ENCODE assay signal across 20 cellular contexts in genomic region chr7:20062932-20063331, GRCh38.
A peak's percentile ranks its signal among the peaks of the same experiment; 100 is the strongest.
DNase-seq lines count a peak whose midpoint lies in the region; ATAC-seq, FAIRE-seq and TF ChIP-seq lines count a peak whose summit lies in the region.
"Had no signal": no experiment of that assay in that cellular context is flagged by ENCODE, and none has a peak within 500 bp of the region (broad histone marks: within the 10 kb centered on the region; RNA-seq: fewer than 3 reads in every experiment).

No MANE protein-coding gene starts in this region.

- H2BK20ac ChIP-seq in H1 (ENCODE audit: low read length) = no peak overlapping the region

- H2BK5ac ChIP-seq in H1 (ENCODE audit: low read depth, low read length) = no peak overlapping the region

- H2BK15ac ChIP-seq in H1 (ENCODE audit: low read length) = no peak overlapping the region

- H3K14ac ChIP-seq in H1 (ENCODE audit: insufficient read length) = no peak overlapping the region

- H2BK12ac ChIP-seq in H1 (ENCODE audit: low read depth, low read length) = no peak overlapping the region

- H3K36me3 ChIP-seq in SK-N-SH (replicated peaks in 1 of 2; ENCODE audit: control insufficient read depth in 1 of 2, insufficient read depth in 2 of 2, low read length in 1 of 2) = no peaks in the 10 kb centered on the region
- no peaks in the 10 kb centered on the region for H3K36me3 ChIP-seq in adipocyte (ENCODE audit: control insufficient read depth, insufficient read depth, low read length, severe bottlenecking)
- H3K36me3 ChIP-seq in H1 (ENCODE audit: control insufficient read depth in 2 of 4, insufficient read depth in 4 of 4, low read length in 3 of 4) = peaks cover 0 to 16% (median 6%) of the 10 kb centered on the region in 4 experiments; a peak in 4 of 8 replicates
- H3K36me3 ChIP-seq: BE2C; BLaER1 treated with 17β-estradiol and CSF1 and Interleukin-3, amounts not matched to agents 10 nM and 100 nM had no signal

- H4K8ac ChIP-seq in H1 (ENCODE audit: extremely low read depth, insufficient read depth, low read length) = no peak overlapping the region

- no peak overlapping the region for H3K18ac ChIP-seq in H1 (ENCODE audit: extremely low read depth, low read length)

- no peak overlapping the region for H4K5ac ChIP-seq in H1 (ENCODE audit: insufficient read length, low read depth, low read length)

- 15% methylated on average over 1 of the region's 1 CpG for WGBS in SK-N-SH (ENCODE audit: low lambda C conversion rate)
- 94% methylated on average over 1 of the region's 1 CpG; no CpG with 5 or more reads in 1 of the 2 experiments for WGBS in H1 (ENCODE audit: extremely low coverage in 1 of 2, insufficient coverage in 1 of 2, insufficient read length in 1 of 2, insufficient replicate concordance in 2 of 2, low coverage in 1 of 2, low lambda C conversion rate in 2 of 2, missing lambda C conversion rate in 1 of 2), 2 experiments

- ATAC-seq in SK-N-SH treated with all-trans-retinoic acid at 6 μM for 48 hours = no peak

- H3F3A ChIP-seq in SK-N-SH (replicated peaks; ENCODE audit: insufficient read depth) = no peaks in the 10 kb centered on the region

- H4K91ac ChIP-seq in H1 (replicated peaks; ENCODE audit: insufficient read length, low read length) = no peak overlapping the region

- no peak overlapping the region for H3K4ac ChIP-seq in H1 (replicated peaks; ENCODE audit: insufficient read length, low read depth, low read length)

- H3K56ac ChIP-seq in H1 (replicated peaks; ENCODE audit: insufficient read length, low read depth, low read length) = no peak overlapping the region

- H3K9me3 ChIP-seq in SK-N-SH (no peaks in the 10 kb centered on the region), adipocyte (ENCODE audit: control insufficient read depth, low read length) (peaks cover 6% of the 10 kb centered on the region), H1 (ENCODE audit: insufficient read depth in 2 of 2, low read depth in 1 of 2, low read length in 1 of 2) (peaks cover 11 to 12% of the 10 kb centered on the region in 2 experiments)

- peaks cover 2% of the 10 kb centered on the region; the same call in 1 of the 2 replicates for H3K79me1 ChIP-seq in H1 (ENCODE audit: low read depth, low read length)

- POLR2A ChIA-PET in SK-N-SH (lab: Yijun Ruan, JAX) (no interaction called here), H1 (lab: Charles Lee; ENCODE audit: partially characterized antibody) (no interaction called here)

- H4K20me1 ChIP-seq in SK-N-SH (ENCODE audit: insufficient read depth) (no peaks in the 10 kb centered on the region), H1 (replicated peaks in 1 of 2; ENCODE audit: control insufficient read depth in 1 of 2, insufficient read depth in 2 of 2, low read length in 2 of 2) (no peaks in the 10 kb centered on the region)
- H4K20me1 ChIP-seq: BLaER1 treated with 17β-estradiol and CSF1 and Interleukin-3, amounts not matched to agents 10 nM and 100 nM had no signal

- H2AFZ ChIP-seq in SK-N-SH (ENCODE audit: low read depth) (no peak overlapping the region), H1 (ENCODE audit: low read length) (no peak overlapping the region)

- DNase-seq in SK-N-SH (no peak), adipocyte (ENCODE audit: low read depth) (no peak), H1 (ENCODE audit: low read depth in 1 of 2, low spot score in 2 of 2) (no peak), AG08395 (ENCODE audit: low spot score) (no peak), amygdala (lab: John Stamatoyannopoulos, UW) (no peak)
- DNase-seq in stimulated activated CD4-positive, alpha-beta T cell treated with anti-CD3 and anti-CD28 coated beads, Interleukin-2, amount 100 ng/mL, for 48 hours = no peak
- DNase-seq: AML-193; BE2C; CD4-positive, alpha-beta memory T cell; COR-L47; DMS153; DND-41; GOT3; H9 had no signal

- TF ChIP-seq EP300 in SK-N-SH (IDR thresholded peaks at IDR 0.05; ENCODE audit: borderline replicate concordance in 1 of 2, low read depth in 1 of 2, low read length in 1 of 2) = no peak
- no peak for TF ChIP-seq EP300 in H1 (IDR thresholded peaks at IDR 0.05; ENCODE audit: borderline replicate concordance in 1 of 2, low read depth in 2 of 2, low read length in 2 of 2)

- H3K79me2 ChIP-seq in SK-N-SH (ENCODE audit: insufficient read depth) = no peaks in the 10 kb centered on the region
- peaks cover 0 to 89% of the 10 kb centered on the region in 2 experiments; a peak in 3 of 4 replicates for H3K79me2 ChIP-seq in H1 (ENCODE audit: control insufficient read depth in 1 of 2, insufficient read depth in 2 of 2, low read length in 2 of 2)

- no peak overlapping the region for H2AK5ac ChIP-seq in H1 (ENCODE audit: low read depth, low read length)

- H3K4me3 ChIP-seq in SK-N-SH (ENCODE audit: low read depth in 2 of 2, low read length in 1 of 2) (no peak overlapping the region), adipocyte (ENCODE audit: low read length) (peak overlapping the region; percentile 22), H1 (ENCODE audit: extremely low read depth in 1 of 4, insufficient read depth in 2 of 4, low read depth in 3 of 4, low read length in 4 of 4) (no peak overlapping the region)
- H3K4me3 ChIP-seq: BLaER1 treated with 17β-estradiol and CSF1 and Interleukin-3, amounts not matched to agents 10 nM and 100 nM had no signal

- H2BK120ac ChIP-seq in H1 (replicated peaks; ENCODE audit: low read depth, low read length) = no peak overlapping the region

- H3K27ac ChIP-seq in SK-N-SH (ENCODE audit: low read depth in 2 of 2, low read length in 1 of 2) (no peak overlapping the region), H1 (ENCODE audit: low read depth, low read length) (no peak overlapping the region)
- H3K27ac ChIP-seq: 22Rv1; BLaER1 treated with 17β-estradiol and CSF1 and Interleukin-3, amounts not matched to agents 10 nM and 100 nM had no signal

- TF ChIP-seq CTCF in SK-N-SH (IDR thresholded peaks at IDR 0.05) (no peak), H1 (IDR thresholded peaks at IDR 0.05; ENCODE audit: control extremely low read depth in 1 of 3, insufficient read depth in 1 of 3, low read depth in 1 of 3, low read length in 3 of 3) (no peak)

- CTCF ChIA-PET in SK-N-SH (lab: Yijun Ruan, JAX) = interaction anchor here (0.6 kb wide), 1 partner anchor 100 kb away, joined by 3 read pairs; no protein-coding TSS in a partner anchor
- CTCF ChIA-PET in H1 (lab: Charles Lee; ENCODE audit: partially characterized antibody) = no interaction called here

- H3K4me2 ChIP-seq in SK-N-SH (no peak overlapping the region), H1 (ENCODE audit: insufficient read depth in 1 of 2, low read depth in 2 of 2, low read length in 2 of 2) (no peak overlapping the region)
- H3K4me2 ChIP-seq: BLaER1 treated with 17β-estradiol and CSF1 and Interleukin-3, amounts not matched to agents 10 nM and 100 nM had no signal

- no peaks in the 10 kb centered on the region; the same call in 1 of the 2 replicates for H3K23me2 ChIP-seq in H1 (ENCODE audit: low read depth, low read length)

- no peak overlapping the region for H3K9ac ChIP-seq in SK-N-SH
- no peak overlapping the region for H3K9ac ChIP-seq in adipocyte (ENCODE audit: low read length)
- no peak overlapping the region for H3K9ac ChIP-seq in H1 (replicated peaks in 1 of 4; ENCODE audit: extremely low read depth in 1 of 4, low read depth in 3 of 4, low read length in 3 of 4)
- H3K9ac ChIP-seq: BLaER1 treated with 17β-estradiol and CSF1 and Interleukin-3, amounts not matched to agents 10 nM and 100 nM had no signal

- no peaks in the 10 kb centered on the region for H3K9me2 ChIP-seq in SK-N-SH

- TF ChIP-seq RAD21 in SK-N-SH (IDR thresholded peaks at IDR 0.05; ENCODE audit: low read length) (no peak), H1 (IDR thresholded peaks at IDR 0.05 in 1 of 2, conservative IDR thresholded peaks at IDR 0.05 in 1 of 2; ENCODE audit: low read depth in 2 of 2, low read length in 2 of 2) (no peak)

- H3K27me3 ChIP-seq in SK-N-SH (ENCODE audit: insufficient read depth) (no peaks in the 10 kb centered on the region), adipocyte (replicated peaks; ENCODE audit: control insufficient read depth, insufficient read depth, low read length) (no peaks in the 10 kb centered on the region), H1 (replicated peaks in 1 of 4; ENCODE audit: control insufficient read depth in 3 of 4, extremely low read depth in 1 of 4, insufficient read depth in 3 of 4, low read length in 3 of 4) (no peaks in the 10 kb centered on the region)
- H3K27me3 ChIP-seq: BE2C; BLaER1 treated with 17β-estradiol and CSF1 and Interleukin-3, amounts not matched to agents 10 nM and 100 nM had no signal

- no peak for TF ChIP-seq POLR2A in H1 (IDR thresholded peaks at IDR 0.05; ENCODE audit: control extremely low read depth in 1 of 2, low read depth in 2 of 2, low read length in 2 of 2)

- no peak overlapping the region for H3K23ac ChIP-seq in H1 (ENCODE audit: insufficient read length)

- FAIRE-seq in H1 (lab: Jason Lieb, UNC) = no peak
- FAIRE-seq: A204.1, G401.6, GM12892 had no signal

- no peaks in the 10 kb centered on the region for H3K4me1 ChIP-seq in SK-N-SH (ENCODE audit: control insufficient read depth in 1 of 2, insufficient read depth in 2 of 2, low read depth in 1 of 2, low read length in 1 of 2)
- H3K4me1 ChIP-seq in adipocyte (ENCODE audit: control insufficient read depth, insufficient read depth, low read length) = peaks cover 13% of the 10 kb centered on the region
- H3K4me1 ChIP-seq in H1 (replicated peaks in 1 of 4; ENCODE audit: control insufficient read depth in 3 of 4, insufficient read depth in 4 of 4, low read length in 3 of 4) = peaks cover 4 to 11% (median 6%) of the 10 kb centered on the region in 4 experiments; a peak in 4 of 7 replicates
- H3K4me1 ChIP-seq: BE2C had no signal

TF ChIP-seq in SK-N-SH treated with all-trans-retinoic acid at 6 μM for 48 hours, 23 proteins besides CTCF, POLR2A, EP300 and RAD21 (continues in another document):
- no peak for TF ChIP-seq PPARA (CRISPR knock-in tag; IDR thresholded peaks at IDR 0.05; ENCODE audit: borderline replicate concordance)
- peak; percentile 99 for TF ChIP-seq ZNF8 (CRISPR knock-in tag; IDR thresholded peaks at IDR 0.05)
- no peak for TF ChIP-seq GLIS3 (CRISPR knock-in tag; IDR thresholded peaks at IDR 0.05)
- no peak for TF ChIP-seq ZFP3 (CRISPR knock-in tag; IDR thresholded peaks at IDR 0.05)
- no peak for TF ChIP-seq ZFP30 (CRISPR knock-in tag; IDR thresholded peaks at IDR 0.05)

TF ChIP-seq in SK-N-SH, 30 proteins besides CTCF, POLR2A, EP300 and RAD21:
- TF ChIP-seq EZH2phosphoT487 (IDR thresholded peaks at IDR 0.05; ENCODE audit: borderline replicate concordance, low read depth) = no peak
TF ChIP-seq in SK-N-SH: peak in this region for 0.

TF ChIP-seq in H1, 55 proteins besides CTCF, POLR2A, EP300 and RAD21:
- TF ChIP-seq HDAC2 (IDR thresholded peaks at IDR 0.05; ENCODE audit: borderline replicate concordance in 1 of 2, low read depth in 2 of 2, low read length in 2 of 2) = peak in 1 of 2 experiments; percentile 74; a peak in 1 of 4 replicates
- peak; percentile 96 for TF ChIP-seq KDM1A (IDR thresholded peaks at IDR 0.05; ENCODE audit: borderline replicate concordance, low read length)
- TF ChIP-seq CEBPB (IDR thresholded peaks at IDR 0.05; ENCODE audit: low read depth, low read length) = no peak
